Comparison of ENCODE assay signal across 7 cellular contexts in genomic region chr5:176630681-176631222, GRCh38. TPM values are rescaled to one million over a fixed set of nuclear protein-coding genes. Genes with fewer than 3 reads are reported as not detected.
DNase-seq lines count a peak whose midpoint lies in the region; ATAC-seq and TF ChIP-seq lines count a peak whose summit lies in the region.

No MANE protein-coding gene starts in this region.

- H3K27me3 ChIP-seq in GM23338 (ENCODE audit: insufficient read depth) (peaks cover 41% of the 10 kb centered on the region), SJSA1 (replicated peaks) (peaks cover 95% of the 10 kb centered on the region)

- H3K36me3 ChIP-seq in GM23338 (ENCODE audit: insufficient read depth) = no peaks in the 10 kb centered on the region
- no peaks in the 10 kb centered on the region for H3K36me3 ChIP-seq in SJSA1

- H3K27ac ChIP-seq in GM23338 (ENCODE audit: low read depth) (no peak overlapping the region), SJSA1 (no peak overlapping the region), skin epidermis (no peak overlapping the region)

- H3K9me3 Mint-ChIP-seq in GM23338 = peaks cover 7% of the 10 kb centered on the region; the same call in 2 of the 3 replicates

- TF ChIP-seq CTCF in GM23338 (conservative IDR thresholded peaks at IDR 0.05; ENCODE audit: low read depth in 2 of 2) (no peak), foreskin fibroblast (IDR thresholded peaks at IDR 0.05; ENCODE audit: low read depth, low read length) (no peak)

- H4K20me1 ChIP-seq in GM23338 (replicated peaks; ENCODE audit: insufficient read depth) = peaks cover 6% of the 10 kb centered on the region; the same call in 1 of the 2 replicates

- DNase-seq in GM23338 (ENCODE audit: low spot score) = no peak
- no peak for DNase-seq in SJSA1 (ENCODE audit: low read depth in 1 of 2, low spot score in 2 of 2)
- DNase-seq in foreskin fibroblast = no peak
- DNase-seq in germinal center (ENCODE audit: low spot score) = no peak
- no peak for DNase-seq in stimulated activated CD4-positive, alpha-beta T cell treated with anti-CD3 and anti-CD28 coated beads, Interleukin-12 subunit alpha, Interleukin-12 subunit beta, amount 100 ng/mL, for 4 hours
- no peak for DNase-seq in posterior cingulate gyrus

- peak overlapping the region; percentile 87 for H3K4me3 ChIP-seq in GM23338
- peak overlapping the region; percentile 5; the same call in 1 of the 2 replicates for H3K4me3 ChIP-seq in SJSA1
- peak overlapping the region; percentile 27 to 46 for H3K4me3 ChIP-seq in foreskin fibroblast (ENCODE audit: low read depth in 1 of 2, low read length in 2 of 2)
- H3K4me3 ChIP-seq in skin epidermis = peak overlapping the region in 5 of 7 experiments; percentile 5 to 27 (median 20)

- peaks cover 50% of the 10 kb centered on the region for H3K27me3 Mint-ChIP-seq in GM23338 (ENCODE audit: insufficient read depth, low read depth, poor library complexity)

- H3K4me1 Mint-ChIP-seq in GM23338 = peaks cover 44% of the 10 kb centered on the region

- H2AFZ ChIP-seq in GM23338 = peak overlapping the region; percentile 90

- peaks cover 5% of the 10 kb centered on the region; the same call in 1 of the 2 replicates for H3F3A ChIP-seq in GM23338 (replicated peaks; ENCODE audit: low read depth)

- no peaks in the 10 kb centered on the region for H3K9me3 ChIP-seq in SJSA1 (replicated peaks)

- no peak overlapping the region for H3K27ac Mint-ChIP-seq in GM23338

- intact Hi-C loops in posterior cingulate gyrus (cut with DNase I) = no loop called here

- H3K4me3 Mint-ChIP-seq in GM23338 = peak overlapping the region; percentile 73

- H3K79me2 ChIP-seq in GM23338 (replicated peaks; ENCODE audit: insufficient read depth) = no peaks in the 10 kb centered on the region

- no peaks in the 10 kb centered on the region for H3K9me2 ChIP-seq in GM23338 (ENCODE audit: insufficient read depth)

- ATAC-seq in GM23338 = no peak; the same call in none of the 3 replicates

- H3K4me1 ChIP-seq in GM23338 (ENCODE audit: insufficient read depth) (peaks cover 20% of the 10 kb centered on the region), SJSA1 (replicated peaks) (peaks cover 14% of the 10 kb centered on the region)

- H3K4me2 ChIP-seq in GM23338 = peak overlapping the region; percentile 97

- no peaks in the 10 kb centered on the region for H3K36me3 Mint-ChIP-seq in GM23338 (ENCODE audit: low read depth)

TF ChIP-seq in GM23338, 12 proteins besides CTCF, POLR2A, EP300 and RAD21:
- TF ChIP-seq JUNB (IDR thresholded peaks at IDR 0.05; ENCODE audit: unreplicated experiment) = no peak

RNA-seq across cellular contexts. Expression of gene EIF4E1B, which starts 0.3 kb away (rescaled TPM):
- total RNA-seq in GM23338 (2014; rRNA removed; shearing (Covaris generic)) = 0.17 TPM in 1 of 2 replicates, not detected in the other
- 0.10 TPM in 1 of 2 replicates, not detected in the other for polyA plus RNA-seq in GM23338 (2016; fragmentation: Nextera tagmentation; extraction: Ambion mirVana)
- total RNA-seq in SJSA1 (2014; rRNA removed; shearing (Covaris generic)) = not detected in 2 replicates

RNA-seq across cellular contexts. Expression of gene SNCB, which starts 0.4 kb away (rescaled TPM):
- total RNA-seq in GM23338 (2014; rRNA removed; shearing (Covaris generic)) = 1.8 and 3.6 TPM in 2 replicates
- polyA plus RNA-seq in GM23338 (2016; fragmentation: Nextera tagmentation; extraction: Ambion mirVana) = 13.5 and 13.8 TPM in 2 replicates
- total RNA-seq in SJSA1 (2014; rRNA removed; shearing (Covaris generic)) = not detected in 2 replicates

RNA-seq across cellular contexts. Expression of gene TSPAN17, which starts 16.5 kb away (rescaled TPM):
- 51.0 and 52.1 TPM in 2 replicates for total RNA-seq in GM23338 (2014; rRNA removed; shearing (Covaris generic))
- 11.7 TPM in 2 replicates for polyA plus RNA-seq in GM23338 (2016; fragmentation: Nextera tagmentation; extraction: Ambion mirVana)
- total RNA-seq in SJSA1 (2014; rRNA removed; shearing (Covaris generic)) = 50.9 and 52.5 TPM in 2 replicates

RNA-seq across cellular contexts. Expression of gene GPRIN1, which starts 20.8 kb away (rescaled TPM):
- total RNA-seq in GM23338 (2014; rRNA removed; shearing (Covaris generic)) = 11.7 and 14.6 TPM in 2 replicates
- 3.8 and 4.4 TPM in 2 replicates for polyA plus RNA-seq in GM23338 (2016; fragmentation: Nextera tagmentation; extraction: Ambion mirVana)
- total RNA-seq in SJSA1 (2014; rRNA removed; shearing (Covaris generic)) = 15.0 and 15.6 TPM in 2 replicates

Comparison
In these comparisons a context has a peak if more than half of its experiments do, and no peak if none do; other contexts are left out.
1. H3K4me3 ChIP-seq: peak in every context shown above with its lines; median percentile 87 in GM23338; 36 in foreskin fibroblast; 20 in skin epidermis; 5 in SJSA1.